8 cellular contexts compared by ENCODE assay signal in genomic region chr3:124492824-124493223, GRCh38.
DNase-seq lines count a peak whose midpoint lies in the region; ATAC-seq, FAIRE-seq and TF ChIP-seq lines count a peak whose summit lies in the region.

No MANE protein-coding gene starts in this region.

- FAIRE-seq in keratinocyte (lab: Jason Lieb, UNC), result peak; percentile 91

- H3K4me1 ChIP-seq in keratinocyte (ENCODE audit: control insufficient read depth, extremely low read depth, insufficient read depth, low read length), result peaks cover 12% of the 10 kb centered on the region

- no peaks in the 10 kb centered on the region for H4K20me1 ChIP-seq in keratinocyte (ENCODE audit: control insufficient read depth, extremely low read depth, insufficient read depth, low read length)

- no peak overlapping the region for H3K4me2 ChIP-seq in keratinocyte (ENCODE audit: control insufficient read depth, extremely low read depth, insufficient read depth, low read depth, low read length)

- H3K9me1 ChIP-seq in keratinocyte (ENCODE audit: control insufficient read depth, extremely low read depth, insufficient read depth, low read length), result no peaks in the 10 kb centered on the region

- H3K36me3 Mint-ChIP-seq in activated T-cell treated with anti-CD3 and anti-CD28 coated beads, Interleukin-2, amount 50 U/mL, for 72 hours (ENCODE audit: insufficient read depth in 2 of 2), result no peaks in the 10 kb centered on the region

- ATAC-seq in activated T-cell treated with anti-CD3 and anti-CD28 coated beads, Interleukin-2, amount 50 U/mL, for 72 hours (replicated peaks in 1 of 2), result peak; percentile 20 to 45
- ATAC-seq in HG03460 (IDR thresholded peaks at IDR 0.05; ENCODE audit: unreplicated experiment) (no peak), GM18502 (IDR thresholded peaks at IDR 0.05; ENCODE audit: poor library complexity, unreplicated experiment) (no peak)

- no peaks in the 10 kb centered on the region for H3K9me3 Mint-ChIP-seq in activated T-cell treated with anti-CD3 and anti-CD28 coated beads, Interleukin-2, amount 50 U/mL, for 72 hours

- dilution Hi-C loops in keratinocyte (cut with MboI; ENCODE audit: extremely low pct_ligation_motif_present, low sequenced_read_pairs), result no loop called here

- no peaks in the 10 kb centered on the region for H3K36me3 ChIP-seq in keratinocyte (ENCODE audit: control insufficient read depth in 2 of 2, extremely low read depth in 1 of 2, insufficient read depth in 2 of 2, low read length in 2 of 2)

- H3K27me3 ChIP-seq in keratinocyte (ENCODE audit: control insufficient read depth, extremely low read depth, insufficient read depth, low read length), result no peaks in the 10 kb centered on the region

- H3K4me1 Mint-ChIP-seq in activated T-cell treated with anti-CD3 and anti-CD28 coated beads, Interleukin-2, amount 50 U/mL, for 72 hours (ENCODE audit: low read depth), result no peaks in the 10 kb centered on the region

- H3K27me3 Mint-ChIP-seq in activated T-cell treated with anti-CD3 and anti-CD28 coated beads, Interleukin-2, amount 50 U/mL, for 72 hours (ENCODE audit: low read depth), result peaks cover 18% of the 10 kb centered on the region

- no peak overlapping the region for H3K9ac ChIP-seq in keratinocyte (ENCODE audit: control insufficient read depth, extremely low read depth, insufficient read depth, low read length)

- TF ChIP-seq CTCF in keratinocyte (optimal IDR thresholded peaks at IDR 0.05 in 1 of 3, IDR thresholded peaks at IDR 0.05 in 1 of 3, conservative IDR thresholded peaks at IDR 0.05 in 1 of 3; ENCODE audit: extremely low read depth in 1 of 3, insufficient read depth in 2 of 3, low read length in 3 of 3), result peak; percentile 83 to 89 (median 86)

- no peak overlapping the region for H3K4me3 Mint-ChIP-seq in activated T-cell treated with anti-CD3 and anti-CD28 coated beads, Interleukin-2, amount 50 U/mL, for 72 hours

- no peaks in the 10 kb centered on the region for H3K9me3 ChIP-seq in keratinocyte (ENCODE audit: control insufficient read depth, low read depth, low read length)

- DNase-seq in NCI-H748 (lab: John Stamatoyannopoulos, UW; ENCODE audit: unreplicated experiment), result peak; percentile 1
- no peak for DNase-seq in NCI-H748 treated with DMSO at 0.1 percent for 48 hours (lab: John Stamatoyannopoulos, UW)
- peak; percentile 2 for DNase-seq in MV-4-11 (lab: John Stamatoyannopoulos, UW)
- peak; percentile 7 to 23 for DNase-seq in activated T-cell treated with anti-CD3 and anti-CD28 coated beads, Interleukin-2, amount 50 U/mL, for 72 hours
- peak; percentile 36 for DNase-seq in keratinocyte (ENCODE audit: low read depth, low spot score)
- no peak for DNase-seq in ecto neural progenitor cell (ENCODE audit: low spot score)

- H3K27ac Mint-ChIP-seq in activated T-cell treated with anti-CD3 and anti-CD28 coated beads, Interleukin-2, amount 50 U/mL, for 72 hours, result no peak overlapping the region

- H3K27ac ChIP-seq in keratinocyte (ENCODE audit: control insufficient read depth, insufficient read depth, low read length), result no peak overlapping the region

- H3K4me3 ChIP-seq in keratinocyte (ENCODE audit: control insufficient read depth in 2 of 3, extremely low read depth in 1 of 3, insufficient read depth in 2 of 3, low read depth in 1 of 3, low read length in 3 of 3), result no peak overlapping the region

- no peaks in the 10 kb centered on the region for H3K79me2 ChIP-seq in keratinocyte (ENCODE audit: control insufficient read depth, insufficient read depth, low read length)

- H2AFZ ChIP-seq in keratinocyte (ENCODE audit: control insufficient read depth, low read length), result peak overlapping the region; percentile 11

Comparison
In these comparisons a context has a peak if more than half of its experiments do, and no peak if none do; other contexts are left out.
1. DNase-seq: peak in NCI-H748 (single experiment), MV-4-11 (single experiment), activated T-cell treated with anti-CD3 and anti-CD28 coated beads, Interleukin-2, amount 50 U/mL, for 72 hours (2 of 2) and keratinocyte (single experiment); none in NCI-H748 treated with DMSO at 0.1 percent for 48 hours (single experiment) and ecto neural progenitor cell (single experiment).
2. ATAC-seq: peak in activated T-cell treated with anti-CD3 and anti-CD28 coated beads, Interleukin-2, amount 50 U/mL, for 72 hours (2 of 2); none in HG03460 (single experiment) and GM18502 (single experiment).